Comparison of ENCODE assay signal across 8 cellular contexts in the genomic region with DNA sequence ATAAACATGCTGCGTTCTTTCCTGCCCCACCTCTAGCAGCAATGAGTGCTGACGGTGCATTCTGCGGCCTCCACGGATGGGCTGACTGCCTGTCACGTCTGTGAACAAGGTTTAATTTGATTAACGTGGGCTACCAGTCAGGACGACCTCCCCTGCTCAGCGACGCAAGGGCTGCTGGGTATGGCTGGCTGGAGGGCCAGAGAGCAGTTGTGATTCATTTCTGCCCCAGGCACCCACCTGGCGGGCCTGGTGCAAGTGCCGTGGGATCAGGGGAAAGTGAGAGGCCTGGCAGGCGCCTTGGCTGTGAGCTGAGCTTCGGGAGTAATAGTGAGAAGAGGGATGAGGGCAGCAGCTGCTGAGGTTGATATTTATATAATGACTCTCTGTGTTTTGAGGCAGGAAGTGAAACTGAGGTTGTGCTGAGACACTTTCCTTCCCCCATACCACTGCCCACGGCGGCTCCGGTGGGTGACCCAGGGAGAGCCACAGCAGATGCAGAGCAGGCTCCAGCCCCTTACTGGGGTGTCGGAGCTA.
DNase-seq lines count a peak whose midpoint lies in the region; ATAC-seq, FAIRE-seq and TF ChIP-seq lines count a peak whose summit lies in the region.

No MANE protein-coding gene starts in this region.

- FAIRE-seq in GM12892 (lab: Jason Lieb, UNC) = peak; percentile 62

- peak; percentile 40 for DNase-seq in GM12892 (ENCODE audit: insufficient read length)
- peak; percentile 28 for DNase-seq in HT1080 (ENCODE audit: low read depth)
- DNase-seq in activated effector memory CD4-positive, alpha-beta T cell treated with Interleukin-2 at 50 U/mL for 16 hours = peak; percentile 9
- peak; percentile 76 for DNase-seq in stimulated activated naive B cell treated with anti-CD40 and anti-IgM and Interleukin-4, amounts not matched to agents 10 μg/mL and 1 μg/mL and 100 μg/mL, for 72 hours
- no peak for DNase-seq in Kasumi-1 (lab: John Stamatoyannopoulos, UW)
- no peak for DNase-seq in adrenal gland
- DNase-seq in glutamatergic neuron = no peak

- H3K36me3 Mint-ChIP-seq in stimulated activated naive B cell treated with anti-CD40 and anti-IgM and Interleukin-4, amounts not matched to agents 10 μg/mL and 1 μg/mL and 100 μg/mL, for 72 hours = no peaks in the 10 kb centered on the region
- no peaks in the 10 kb centered on the region for H3K36me3 Mint-ChIP-seq in glutamatergic neuron (ENCODE audit: unreplicated experiment)

- H3K4me3 ChIP-seq in adrenal gland = no peak overlapping the region

- H3K27ac ChIP-seq in adrenal gland = no peak overlapping the region

- intact Hi-C loops in adrenal gland (cut with DNase I) = no loop called here

- TF ChIP-seq CTCF in adrenal gland (IDR thresholded peaks at IDR 0.05) = no peak
- TF ChIP-seq CTCF in glutamatergic neuron (IDR thresholded peaks at IDR 0.05; ENCODE audit: partially characterized antibody, unreplicated experiment) = no peak

- no peaks in the 10 kb centered on the region for H3K9me3 Mint-ChIP-seq in stimulated activated naive B cell treated with anti-CD40 and anti-IgM and Interleukin-4, amounts not matched to agents 10 μg/mL and 1 μg/mL and 100 μg/mL, for 72 hours
- no peaks in the 10 kb centered on the region for H3K9me3 Mint-ChIP-seq in glutamatergic neuron (ENCODE audit: unreplicated experiment)

- H3K27ac Mint-ChIP-seq in stimulated activated naive B cell treated with anti-CD40 and anti-IgM and Interleukin-4, amounts not matched to agents 10 μg/mL and 1 μg/mL and 100 μg/mL, for 72 hours = peak overlapping the region; percentile 68
- H3K27ac Mint-ChIP-seq in glutamatergic neuron (ENCODE audit: unreplicated experiment) = no peak overlapping the region

- peaks cover 4 to 9% of the 10 kb centered on the region in 2 donors for H3K27me3 Mint-ChIP-seq in stimulated activated naive B cell treated with anti-CD40 and anti-IgM and Interleukin-4, amounts not matched to agents 10 μg/mL and 1 μg/mL and 100 μg/mL, for 72 hours
- H3K27me3 Mint-ChIP-seq in glutamatergic neuron (ENCODE audit: unreplicated experiment) = no peaks in the 10 kb centered on the region

- H3K36me3 ChIP-seq in adrenal gland (replicated peaks in 1 of 2) = no peaks in the 10 kb centered on the region

- H3K9me3 ChIP-seq in adrenal gland (replicated peaks in 1 of 3) = no peaks in the 10 kb centered on the region

- no peak for TF ChIP-seq POLR2A in GM12892 (IDR thresholded peaks at IDR 0.05; ENCODE audit: low read depth, low read length)
- TF ChIP-seq POLR2A in adrenal gland (IDR thresholded peaks at IDR 0.05) = no peak

- WGBS in adrenal gland, 4 donors = 73 to 85% (median 78%) methylated on average over 17 of the region's 17 CpGs

- no peaks in the 10 kb centered on the region for H3K27me3 ChIP-seq in adrenal gland

- peak overlapping the region; percentile 22 to 31 for H3K4me3 Mint-ChIP-seq in stimulated activated naive B cell treated with anti-CD40 and anti-IgM and Interleukin-4, amounts not matched to agents 10 μg/mL and 1 μg/mL and 100 μg/mL, for 72 hours
- no peak overlapping the region for H3K4me3 Mint-ChIP-seq in glutamatergic neuron (ENCODE audit: unreplicated experiment)

- H3K4me1 Mint-ChIP-seq in stimulated activated naive B cell treated with anti-CD40 and anti-IgM and Interleukin-4, amounts not matched to agents 10 μg/mL and 1 μg/mL and 100 μg/mL, for 72 hours = peaks cover 23 to 37% of the 10 kb centered on the region in 2 donors
- no peaks in the 10 kb centered on the region for H3K4me1 Mint-ChIP-seq in glutamatergic neuron (ENCODE audit: low read depth, unreplicated experiment)

- H3K4me1 ChIP-seq in adrenal gland (replicated peaks in 1 of 2) = no peaks in the 10 kb centered on the region

- ATAC-seq in GM21515 (IDR thresholded peaks at IDR 0.05; ENCODE audit: unreplicated experiment) = peak; percentile 95
- ATAC-seq in stimulated activated naive B cell treated with anti-CD40 and anti-IgM and Interleukin-4, amounts not matched to agents 10 μg/mL and 1 μg/mL and 100 μg/mL, for 72 hours (replicated peaks) = peak; percentile 95 to 98

Comparison
In these comparisons a context has a peak if more than half of its experiments do, and no peak if none do; other contexts are left out.
1. DNase-seq: peak in GM12892 (single experiment), HT1080 (single experiment), activated effector memory CD4-positive, alpha-beta T cell treated with Interleukin-2 at 50 U/mL for 16 hours (single experiment) and stimulated activated naive B cell treated with anti-CD40 and anti-IgM and Interleukin-4, amounts not matched to agents 10 μg/mL and 1 μg/mL and 100 μg/mL, for 72 hours (single experiment); none in Kasumi-1 (0 of 2), adrenal gland (0 of 7) and glutamatergic neuron (single experiment).